Comparison of ENCODE assay signal across 8 cellular contexts in genomic region chr10:27503498-27504006, GRCh38. TPM values are rescaled to one million over a fixed set of nuclear protein-coding genes. Genes with fewer than 3 reads are reported as not detected.
DNase-seq lines count a peak whose midpoint lies in the region; ATAC-seq and TF ChIP-seq lines count a peak whose summit lies in the region.

No MANE protein-coding gene starts in this region.

- peak overlapping the region; percentile 100 for H3K4me3 Mint-ChIP-seq in natural killer cell

- H3K9me3 ChIP-seq in BE2C, result no peaks in the 10 kb centered on the region

- TF ChIP-seq CTCF in BE2C (IDR thresholded peaks at IDR 0.05; ENCODE audit: low read depth, low read length) (no peak), natural killer cell (IDR thresholded peaks at IDR 0.05) (no peak)

- intact Hi-C loops in natural killer cell (cut with micrococcal nuclease), result loop anchor here (1.0 to 5.0 kb wide), 2 partner anchors 261 to 800 kb away; partner anchors contain the start of genes ACBD5 and MPP7

- H3K27me3 Mint-ChIP-seq in natural killer cell (ENCODE audit: low read depth in 2 of 2), result peaks cover 17% of the 10 kb centered on the region in 2 donors

- H3K27ac Mint-ChIP-seq in natural killer cell, result peak overlapping the region; percentile 98 to 100

- H3K4me1 Mint-ChIP-seq in natural killer cell, result peaks cover 43 to 49% of the 10 kb centered on the region in 2 donors

- no peaks in the 10 kb centered on the region for H3K4me1 ChIP-seq in BE2C

- DNase-seq in BE2C (no peak), natural killer cell (no peak), NCI-H526 (lab: John Stamatoyannopoulos, UW) (no peak), GM03348 (ENCODE audit: low spot score) (no peak), H4 (ENCODE audit: low spot score) (no peak)
- no peak for DNase-seq in Jurkat, Clone E6-1 (ENCODE audit: low read depth, low spot score)

- no peaks in the 10 kb centered on the region for H3K36me3 Mint-ChIP-seq in natural killer cell

- peak overlapping the region; percentile 81 for H3K4me3 ChIP-seq in BE2C (ENCODE audit: low read depth, low read length)
- H3K4me3 ChIP-seq in Jurkat, Clone E6-1 (ENCODE audit: low read length), result peak overlapping the region; percentile 81

- H3K9me3 Mint-ChIP-seq in natural killer cell, result no peaks in the 10 kb centered on the region

- H3K36me3 ChIP-seq in BE2C, result no peaks in the 10 kb centered on the region

- ATAC-seq in natural killer cell (no peak), HG03457 (IDR thresholded peaks at IDR 0.05; ENCODE audit: unreplicated experiment) (no peak)

- peaks cover 5% of the 10 kb centered on the region for H3K27me3 ChIP-seq in BE2C

- H3K27ac ChIP-seq in cingulate gyrus (ENCODE audit: low read depth, low read length), result peak overlapping the region; percentile 78

RNA-seq across cellular contexts. Expression of gene RAB18, which starts 0.6 kb away (rescaled TPM):
- 103 TPM for polyA plus RNA-seq in BE2C (2012; ENCODE audit: insufficient read depth, insufficient read length, low read depth)
- polyA plus RNA-seq in Jurkat, Clone E6-1 (2012; ENCODE audit: insufficient read depth, insufficient read length), result 45.9 TPM
- 100 to 1,000 TPM; 122 to 132 (median 122) TPM for total RNA-seq in natural killer cell
- 26.1 and 30.4 TPM in 2 replicates for total RNA-seq in H4 (2014; rRNA removed; shearing (Covaris generic))
